8 cellular contexts compared by ENCODE assay signal in the genomic region with DNA sequence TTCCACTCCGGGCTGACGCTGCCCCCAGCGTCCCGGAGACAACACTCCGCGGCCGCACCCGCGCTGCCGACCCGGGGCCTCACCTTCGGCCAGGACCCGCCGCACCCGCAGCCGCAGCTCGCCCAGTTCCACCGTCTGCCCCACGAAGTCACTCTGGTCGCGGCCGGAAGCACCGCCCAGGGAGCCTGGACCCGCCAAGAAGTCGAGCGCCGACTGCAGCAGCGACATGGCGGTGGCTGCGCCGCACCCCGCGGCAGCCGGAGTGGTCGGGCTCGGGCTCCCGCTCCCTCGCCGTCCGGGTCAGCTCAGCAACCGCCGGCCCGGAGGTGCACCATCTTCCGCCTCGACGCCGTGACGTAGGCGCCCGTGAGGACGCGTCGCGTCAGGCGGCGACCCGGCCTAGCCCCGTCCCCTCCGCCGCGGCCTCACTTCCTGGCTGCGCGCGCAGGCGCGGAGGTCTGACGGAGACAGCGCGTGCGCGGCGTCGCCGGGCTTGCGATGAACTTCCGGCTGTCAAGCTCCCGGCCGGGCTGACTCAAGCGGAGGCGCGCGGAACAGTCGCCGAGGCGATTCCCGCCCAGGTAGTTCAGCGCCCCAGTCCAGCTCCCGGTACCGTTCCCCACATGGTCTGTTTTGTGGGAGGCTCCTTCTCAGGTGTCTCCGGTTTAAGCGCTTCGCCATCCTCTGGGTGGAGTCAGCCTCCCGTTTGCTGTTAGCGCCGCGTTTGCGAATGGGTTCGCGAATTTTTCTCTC. TPM values are rescaled to one million over a fixed set of nuclear protein-coding genes. Genes with fewer than 3 reads are reported as not detected.
DNase-seq lines count a peak whose midpoint lies in the region; TF ChIP-seq lines count a peak whose summit lies in the region.

Gene GAK, minus strand, starts transcription at position 357 of the 753 bp plus-strand sequence. Its CDS starts 129 bp downstream, at position 228.
Gene TMEM175, plus strand, starts transcription at position 501 of the 753 bp plus-strand sequence. CDS start 15,280 bp downstream, outside the sequence.

- H3K9ac ChIP-seq in MM.1S (ENCODE audit: low read length): peak within 1 kb of the TSS; percentile 98

- peaks cover 35% of the 10 kb centered on the region for H3K27me3 Mint-ChIP-seq in nephron progenitor cell (ENCODE audit: low read depth, poor library complexity)
- H3K27me3 Mint-ChIP-seq in stimulated activated naive CD8-positive, alpha-beta T cell treated with anti-CD3 and anti-CD28 coated beads, Interleukin-15, Interleukin-2, amounts not matched to agents 100 ng/mL and 50 ng/mL, for 24 hours: no peaks in the 10 kb centered on the region

- no peaks in the 10 kb centered on the region for H3K27me3 ChIP-seq in MM.1S (replicated peaks; ENCODE audit: insufficient read depth, low read length)

- H4K20me1 ChIP-seq in MM.1S (ENCODE audit: insufficient read depth, low read length): no peaks in the 10 kb centered on the region

- peak within 1 kb of the TSS; percentile 90 for H3K27ac Mint-ChIP-seq in nephron progenitor cell
- H3K27ac Mint-ChIP-seq in stimulated activated naive CD8-positive, alpha-beta T cell treated with anti-CD3 and anti-CD28 coated beads, Interleukin-15, Interleukin-2, amounts not matched to agents 100 ng/mL and 50 ng/mL, for 24 hours: peak within 1 kb of the TSS; percentile 96

- H2AFZ ChIP-seq in MM.1S (ENCODE audit: low read length): peak within 1 kb of the TSS; percentile 83

- in situ Hi-C loops in G401 (cut with HindIII; ENCODE audit: low sequenced_read_pairs): loop anchor here (5.0 kb wide), 1 partner anchor 40 kb away; the partner anchor contains the start of gene DGKQ

- no peaks in the 10 kb centered on the region for H3K36me3 Mint-ChIP-seq in nephron progenitor cell (ENCODE audit: low read depth)
- H3K36me3 Mint-ChIP-seq in stimulated activated naive CD8-positive, alpha-beta T cell treated with anti-CD3 and anti-CD28 coated beads, Interleukin-15, Interleukin-2, amounts not matched to agents 100 ng/mL and 50 ng/mL, for 24 hours (ENCODE audit: low read depth): no peaks in the 10 kb centered on the region

- H3K4me2 ChIP-seq in MM.1S (ENCODE audit: low read depth, low read length): peak within 1 kb of the TSS; percentile 86

- H3K79me2 ChIP-seq in MM.1S (ENCODE audit: low read length): peaks cover 51% of the 10 kb centered on the region

- peak within 1 kb of the TSS; percentile 79 for H3K27ac ChIP-seq in MM.1S (ENCODE audit: low read length)

- peaks cover 5% of the 10 kb centered on the region for H3K4me1 ChIP-seq in MM.1S (ENCODE audit: low read length)

- TF ChIP-seq CTCF in MM.1S (IDR thresholded peaks at IDR 0.05; ENCODE audit: low read length) (no peak), nephron progenitor cell (IDR thresholded peaks at IDR 0.05) (no peak)

- DNase-seq in G401 (ENCODE audit: low spot score) (peak; percentile 91), HCEC 1CT (peak; percentile 83), MM.1S (peak; percentile 97), SIG-M5 (lab: John Stamatoyannopoulos, UW) (peak; percentile 4), activated gamma-delta T cell (lab: John Stamatoyannopoulos, UW) (peak; percentile 97), fibroblast of the conjunctiva (ENCODE audit: low read depth) (peak; percentile 91), nephron progenitor cell (peak; percentile 97)

- peaks cover 33% of the 10 kb centered on the region for H3K4me1 Mint-ChIP-seq in nephron progenitor cell
- peaks cover 61% of the 10 kb centered on the region for H3K4me1 Mint-ChIP-seq in stimulated activated naive CD8-positive, alpha-beta T cell treated with anti-CD3 and anti-CD28 coated beads, Interleukin-15, Interleukin-2, amounts not matched to agents 100 ng/mL and 50 ng/mL, for 24 hours (ENCODE audit: low read depth)

- H3F3A ChIP-seq in MM.1S (ENCODE audit: insufficient read depth, low read length): peaks cover 8% of the 10 kb centered on the region

- H3K9me2 ChIP-seq in MM.1S (replicated peaks; ENCODE audit: insufficient read depth, low read length): no peaks in the 10 kb centered on the region

- no peaks in the 10 kb centered on the region for H3K9me3 ChIP-seq in MM.1S (replicated peaks; ENCODE audit: insufficient read depth, low read length)

- H3K4me3 Mint-ChIP-seq in nephron progenitor cell: peak within 1 kb of the TSS; percentile 96
- H3K4me3 Mint-ChIP-seq in stimulated activated naive CD8-positive, alpha-beta T cell treated with anti-CD3 and anti-CD28 coated beads, Interleukin-15, Interleukin-2, amounts not matched to agents 100 ng/mL and 50 ng/mL, for 24 hours: peak within 1 kb of the TSS; percentile 98

- peak within 1 kb of the TSS; percentile 98 for H3K4me3 ChIP-seq in MM.1S (ENCODE audit: low read length)

- H3K36me3 ChIP-seq in MM.1S (replicated peaks; ENCODE audit: insufficient read depth, low read length): no peaks in the 10 kb centered on the region

- no peaks in the 10 kb centered on the region for H3K9me3 Mint-ChIP-seq in nephron progenitor cell
- no peaks in the 10 kb centered on the region for H3K9me3 Mint-ChIP-seq in stimulated activated naive CD8-positive, alpha-beta T cell treated with anti-CD3 and anti-CD28 coated beads, Interleukin-15, Interleukin-2, amounts not matched to agents 100 ng/mL and 50 ng/mL, for 24 hours

RNA-seq across cellular contexts. Expression of gene GAK, which starts in this region (rescaled TPM):
- 91.4 and 91.5 TPM in 2 replicates for total RNA-seq in G401 (2014; rRNA removed; shearing (Covaris generic))

RNA-seq across cellular contexts. Expression of gene TMEM175, which starts in this region (rescaled TPM):
- total RNA-seq in G401 (2014; rRNA removed; shearing (Covaris generic)): 7.0 and 21.4 TPM in 2 replicates

Comparison
In these comparisons a context has a peak if more than half of its experiments do, and no peak if none do; other contexts are left out.
1. Peak in every context shown above with its lines: DNase-seq, H3K4me3 ChIP-seq and H3K27ac ChIP-seq.
2. DNase-seq: peak in every context shown above with its lines; median percentile 97 in MM.1S; 97 in activated gamma-delta T cell; 97 in nephron progenitor cell; 91 in G401; 91 in fibroblast of the conjunctiva; 83 in HCEC 1CT; 4 in SIG-M5.